In genomic region chr2:222745836-222746559, GRCh38 we compare ENCODE assay signal across 20 cellular contexts.
DNase-seq lines count a peak whose midpoint lies in the region; ATAC-seq and TF ChIP-seq lines count a peak whose summit lies in the region.
"Had no signal": no experiment of that assay in that cellular context is flagged by ENCODE, and none has a peak within 500 bp of the region (broad histone marks: within the 10 kb centered on the region; RNA-seq: fewer than 3 reads in every experiment).

No MANE protein-coding gene starts in this region.

- H2AFZ ChIP-seq in fibroblast of lung (ENCODE audit: low read length) = peak overlapping the region; percentile 36

- H3K4me1 ChIP-seq in heart left ventricle (peaks cover 0 to 36% (median 12%) of the 10 kb centered on the region in 12 donors), fibroblast of lung (ENCODE audit: control insufficient read depth, extremely low read depth, insufficient read depth, low read length) (peaks cover 8% of the 10 kb centered on the region), thoracic aorta (ENCODE audit: control insufficient read depth in 1 of 2, low read depth in 2 of 2) (peaks cover 4 to 37% of the 10 kb centered on the region in 2 donors)

- no peaks in the 10 kb centered on the region for H4K20me1 ChIP-seq in fibroblast of lung (ENCODE audit: control insufficient read depth, extremely low read depth, insufficient read depth, low read length)

- TF ChIP-seq CTCF in heart left ventricle (IDR thresholded peaks at IDR 0.05) = no peak
- TF ChIP-seq CTCF in fibroblast of lung (conservative IDR thresholded peaks at IDR 0.05 in 1 of 2, IDR thresholded peaks at IDR 0.05 in 1 of 2; ENCODE audit: low read depth in 1 of 2, low read length in 2 of 2) = no peak
- TF ChIP-seq CTCF in thoracic aorta (IDR thresholded peaks at IDR 0.05) = no peak

- no peak for TF ChIP-seq POLR2A in heart left ventricle (IDR thresholded peaks at IDR 0.05)

- peak; percentile 35 to 83 (median 54) for ATAC-seq in heart left ventricle
- no peak for ATAC-seq in left cardiac atrium
- no peak for ATAC-seq in thoracic aorta (ENCODE audit: insufficient number of reproducible peaks, low FRiP score, low read depth)
- ATAC-seq in HG03439 (IDR thresholded peaks at IDR 0.05; ENCODE audit: unreplicated experiment) = no peak
- ATAC-seq: activated naive CD4-positive, alpha-beta T cell treated with anti-CD3 and anti-CD28 coated beads, Interleukin-2, amount 50 U/mL, for 72 hours; left lobe of liver; naive thymus-derived CD4-positive, alpha-beta T cell had no signal

- no peak overlapping the region for H3K9ac ChIP-seq in fibroblast of lung (ENCODE audit: insufficient read depth, low read length)

- no peaks in the 10 kb centered on the region for H3K36me3 ChIP-seq in heart left ventricle
- no peaks in the 10 kb centered on the region for H3K36me3 ChIP-seq in fibroblast of lung (ENCODE audit: control insufficient read depth, insufficient read depth, low read length)
- H3K36me3 ChIP-seq in thoracic aorta = no peaks in the 10 kb centered on the region
- H3K36me3 ChIP-seq: stomach, vagina had no signal

- WGBS in heart left ventricle, 4 donors = 55 to 67% (median 57%) methylated on average over 8 of the region's 8 CpGs

- H3K79me2 ChIP-seq in fibroblast of lung (ENCODE audit: control insufficient read depth, insufficient read depth, low read length) = no peaks in the 10 kb centered on the region

- H3K4me3 ChIP-seq in heart left ventricle = no peak overlapping the region
- H3K4me3 ChIP-seq in fibroblast of lung (replicated peaks in 1 of 4; ENCODE audit: control extremely low read depth in 1 of 4, insufficient read depth in 1 of 4, low read depth in 3 of 4, low read length in 4 of 4) = no peak overlapping the region
- no peak overlapping the region for H3K4me3 ChIP-seq in thoracic aorta
- H3K4me3 ChIP-seq: stomach, vagina had no signal

- H3K9me3 ChIP-seq in heart left ventricle = no peaks in the 10 kb centered on the region
- H3K9me3 ChIP-seq in fibroblast of lung (ENCODE audit: control insufficient read depth, insufficient read depth, low read depth, low read length) = no peaks in the 10 kb centered on the region
- H3K9me3 ChIP-seq in thoracic aorta = no peaks in the 10 kb centered on the region
- H3K9me3 ChIP-seq: stomach, vagina had no signal

- intact Hi-C loops in heart left ventricle (cut with DNase I) = no loop called here
- intact Hi-C loops in left cardiac atrium (cut with DNase I) = no loop called here

- H3K27me3 ChIP-seq in heart left ventricle = no peaks in the 10 kb centered on the region
- no peaks in the 10 kb centered on the region for H3K27me3 ChIP-seq in fibroblast of lung (ENCODE audit: control insufficient read depth, insufficient read depth, low read length)
- no peaks in the 10 kb centered on the region for H3K27me3 ChIP-seq in thoracic aorta (replicated peaks; ENCODE audit: insufficient read depth)
- H3K27me3 ChIP-seq: stomach, vagina had no signal

- H3K4me2 ChIP-seq in fibroblast of lung (ENCODE audit: extremely low read depth, insufficient read depth, low read length) = peak overlapping the region; percentile 27

- DNase-seq in heart left ventricle (no peak), left cardiac atrium (no peak), fibroblast of lung (ENCODE audit: low read depth in 2 of 2) (peak; percentile 36 to 71), midbrain (lab: John Stamatoyannopoulos, UW) (peak; percentile 49), thoracic aorta (ENCODE audit: low spot score) (no peak), NCI-H1694 treated with DMSO at 0.1 percent for 48 hours (lab: John Stamatoyannopoulos, UW) (no peak), NCI-H774 (lab: John Stamatoyannopoulos, UW) (no peak)
- DNase-seq: activated CD4-positive, alpha-beta T cell treated with anti-CD3 and anti-CD28 coated beads, Interleukin-2, amount 10 ng/mL, durations not matched to agents 7 days and 5 days; activated T-cell treated with anti-CD3 and anti-CD28 coated beads, Interleukin-2, amount 50 U/mL, for 1 hour; CD4-positive, CD25-positive, alpha-beta regulatory T cell; DMS79 treated with DMSO at 0.1 percent for 48 hours; effector CD8-positive, alpha-beta T cell; naive thymus-derived CD4-positive, alpha-beta T cell; NCI-H1417 treated with DMSO at 0.1 percent for 48 hours; NCI-H2171; stomach had no signal

- H3K27ac ChIP-seq in heart left ventricle (peak overlapping the region in 2 of 12 donors; percentile 21 to 28), fibroblast of lung (ENCODE audit: insufficient read depth, low read length) (no peak overlapping the region), thoracic aorta (peak overlapping the region; percentile 40 to 49)
- H3K27ac ChIP-seq: vagina had no signal

Comparison
In these comparisons a context has a peak if more than half of its experiments do, and no peak if none do; other contexts are left out.
1. ATAC-seq: peak in heart left ventricle (4 of 4); none in left cardiac atrium (0 of 2), thoracic aorta (single experiment) and HG03439 (single experiment).
2. DNase-seq: peak in fibroblast of lung (2 of 2) and midbrain (single experiment); none in heart left ventricle (0 of 5), left cardiac atrium (single experiment), thoracic aorta (single experiment), NCI-H1694 treated with DMSO at 0.1 percent for 48 hours (single experiment) and NCI-H774 (single experiment).